8 cellular contexts compared by ENCODE assay signal in the genomic region with DNA sequence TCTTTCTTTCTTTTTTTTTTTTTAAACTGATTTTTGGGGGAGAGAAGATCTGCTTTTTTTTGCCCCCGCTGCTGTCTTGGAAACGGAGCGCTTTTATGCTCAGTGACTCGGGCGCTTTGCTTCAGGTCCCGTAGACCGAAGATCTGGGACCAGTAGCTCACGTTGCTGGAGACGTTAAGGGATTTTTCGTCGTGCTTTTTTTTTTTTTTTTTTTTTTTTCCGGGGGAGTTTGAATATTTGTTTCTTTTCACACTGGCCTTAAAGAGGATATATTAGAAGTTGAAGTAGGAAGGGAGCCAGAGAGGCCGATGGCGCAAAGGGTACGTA. TPM values are rescaled to one million over a fixed set of nuclear protein-coding genes. Genes with fewer than 3 reads are reported as not detected.
DNase-seq lines count a peak whose midpoint lies in the region; ATAC-seq, FAIRE-seq and TF ChIP-seq lines count a peak whose summit lies in the region.

No MANE protein-coding gene starts in this region.

- intact Hi-C loops in psoas muscle (cut with DNase I) = loop anchor here (5.0 to 10.0 kb wide), 4 partner anchors 72 to 959 kb away; partner anchors contain the start of gene ETAA1 (in 1 of the 2)

- H3K4me1 ChIP-seq in ES-I3 (ENCODE audit: insufficient read depth, low read length) (peaks cover 4% of the 10 kb centered on the region; the same call in 1 of the 2 replicates), RWPE2 (ENCODE audit: insufficient read depth, poor library complexity, severe bottlenecking) (no peaks in the 10 kb centered on the region), psoas muscle (no peaks in the 10 kb centered on the region)

- ATAC-seq in RWPE2 (ENCODE audit: low read depth) = no peak
- peak in 1 of 4 donors; percentile 9 for ATAC-seq in psoas muscle

- 1 to 2% (median 1%) methylated on average over 15 of the region's 15 CpGs for WGBS in psoas muscle, 3 donors

- no peak for TF ChIP-seq CTCF in RWPE2 (IDR thresholded peaks at IDR 0.05; ENCODE audit: poor library complexity, severe bottlenecking)
- TF ChIP-seq CTCF in fibroblast of the aortic adventitia (IDR thresholded peaks at IDR 0.05; ENCODE audit: insufficient read depth, low read length) = no peak
- TF ChIP-seq CTCF in psoas muscle (IDR thresholded peaks at IDR 0.05) = no peak

- H3K9ac ChIP-seq in ES-I3 (ENCODE audit: low read depth, low read length) = peak overlapping the region; percentile 72; the same call in 1 of the 2 replicates

- DNase-seq in RWPE2 (ENCODE audit: low spot score) (no peak), fibroblast of the aortic adventitia (ENCODE audit: low read depth) (no peak), psoas muscle (peak in 1 of 2 donors; percentile 41), 8988T (no peak), GM12892 (ENCODE audit: insufficient read length) (no peak)
- no peak for DNase-seq in effector CD8-positive, alpha-beta T cell (lab: John Stamatoyannopoulos, UW)
- DNase-seq in activated CD8-positive, alpha-beta memory T cell treated with anti-CD3 and anti-CD28 coated beads, Interleukin-2, amount 50 U/mL, for 48 hours = no peak

- no peaks in the 10 kb centered on the region for H3K36me3 ChIP-seq in ES-I3 (ENCODE audit: insufficient read depth, low read length)
- peaks cover 17% of the 10 kb centered on the region for H3K36me3 ChIP-seq in RWPE2 (ENCODE audit: low read depth)
- H3K36me3 ChIP-seq in psoas muscle (ENCODE audit: insufficient read depth in 1 of 2, low read depth in 1 of 2) = no peaks in the 10 kb centered on the region

- no peaks in the 10 kb centered on the region for H3K27me3 ChIP-seq in RWPE2 (ENCODE audit: insufficient read depth, poor library complexity, severe bottlenecking)
- no peaks in the 10 kb centered on the region for H3K27me3 ChIP-seq in psoas muscle (ENCODE audit: insufficient read depth in 3 of 3, low read length in 2 of 3)

- H3K9me3 ChIP-seq in ES-I3 (ENCODE audit: control insufficient read depth, insufficient read depth, low read length) (no peaks in the 10 kb centered on the region), RWPE2 (ENCODE audit: severe bottlenecking) (no peaks in the 10 kb centered on the region), psoas muscle (no peaks in the 10 kb centered on the region)

- H3K27ac ChIP-seq in RWPE2 (ENCODE audit: poor library complexity, severe bottlenecking) (peak overlapping the region; percentile 80), psoas muscle (peak overlapping the region; percentile 92)

- peak overlapping the region; percentile 81 for H3K4me3 ChIP-seq in RWPE2 (ENCODE audit: severe bottlenecking)
- H3K4me3 ChIP-seq in fibroblast of the aortic adventitia (ENCODE audit: low read depth, low read length) = peak overlapping the region; percentile 93
- peak overlapping the region; percentile 70 for H3K4me3 ChIP-seq in psoas muscle

- no peak for FAIRE-seq in GM12892 (lab: Jason Lieb, UNC)

- TF ChIP-seq POLR2A in GM12892 (IDR thresholded peaks at IDR 0.05; ENCODE audit: low read depth, low read length) = no peak

RNA-seq across cellular contexts. Expression of gene MEIS1, which starts 0.6 kb away (rescaled TPM):
- total RNA-seq in fibroblast of the aortic adventitia (ENCODE audit: low replicate concordance) (65.0 and 78.2 TPM in 2 replicates), psoas muscle (1 to 10 TPM in 3 of 4 donors, under 1 TPM in 1; 0.77 to 6.8 (median 4.0) TPM)
- polyA plus RNA-seq in psoas muscle = 1 to 10 TPM; 2.0 to 5.3 (median 2.1) TPM
- polyA plus RNA-seq in GM12892 (2012; ENCODE audit: missing spikeins) = not detected
